ENCODE assay signal across 32 cellular contexts in the genomic region with DNA sequence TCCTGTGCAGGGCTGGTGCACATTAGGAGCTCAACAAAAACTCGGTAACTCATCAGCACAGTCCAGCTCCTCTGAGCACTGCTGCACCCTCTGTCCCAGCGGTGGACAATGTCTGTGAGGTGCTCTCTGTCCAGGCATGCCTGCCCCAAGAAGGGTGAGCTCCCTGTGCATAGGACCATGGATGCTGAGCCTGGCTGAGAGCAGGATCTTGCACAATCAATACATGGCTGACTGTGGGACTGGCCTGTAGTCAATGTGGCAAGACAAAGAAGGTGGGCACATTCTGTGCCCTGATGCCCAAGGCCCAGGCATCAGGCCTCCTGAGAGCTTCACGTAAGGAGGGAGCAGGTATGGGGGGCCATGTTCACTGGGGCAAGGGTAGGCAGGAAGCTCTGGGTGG. TPM values are rescaled to one million over a fixed set of nuclear protein-coding genes. Genes with fewer than 3 reads are reported as not detected.
"Had no signal": no experiment of that assay in that cellular context is flagged by ENCODE, and none has a peak within 500 bp of the region (broad histone marks: within the 10 kb centered on the region; RNA-seq: fewer than 3 reads in every experiment).

No MANE protein-coding gene starts in this region.

- H3K4me1 Mint-ChIP-seq: activated naive CD4-positive, alpha-beta T cell treated with anti-CD3 and anti-CD28 coated beads, Interleukin-2, amount 50 U/mL, for 24 hours; activated naive CD8-positive, alpha-beta T cell treated with anti-CD3 and anti-CD28 coated beads for 36 hours; activated naive CD8-positive, alpha-beta T cell treated with anti-CD3 and anti-CD28 coated beads, Interleukin-2, amount 50 U/mL, for 24 hours; activated T-helper 17 cell treated with anti-CD3 and anti-CD28 coated beads, Interleukin-2, amount 50 U/mL, for 72 hours had no signal

- H3K36me3 Mint-ChIP-seq: activated naive CD4-positive, alpha-beta T cell treated with anti-CD3 and anti-CD28 coated beads, Interleukin-2, amount 50 U/mL, for 24 hours; activated naive CD8-positive, alpha-beta T cell treated with anti-CD3 and anti-CD28 coated beads for 36 hours had no signal

- H3K9me3 ChIP-seq: adrenal gland, body of pancreas, colonic mucosa, esophagus squamous epithelium had no signal

- H3K27ac ChIP-seq: adrenal gland, body of pancreas, cardiac muscle cell, colonic mucosa, esophagus squamous epithelium, WERI-Rb-1 had no signal

- H3K36me3 ChIP-seq: adrenal gland, cardiac muscle cell, colonic mucosa, esophagus squamous epithelium, WERI-Rb-1 had no signal

- H3K4me3 ChIP-seq: adrenal gland, body of pancreas, cardiac muscle cell, colonic mucosa, esophagus squamous epithelium had no signal

- H3K4me1 ChIP-seq: adrenal gland, body of pancreas, colonic mucosa had no signal

- H3K27me3 ChIP-seq: adrenal gland, body of pancreas, cardiac muscle cell, colonic mucosa, esophagus squamous epithelium had no signal

- H3K9me3 Mint-ChIP-seq: activated naive CD4-positive, alpha-beta T cell treated with anti-CD3 and anti-CD28 coated beads, Interleukin-2, amount 50 U/mL, for 24 hours; activated T-cell treated with anti-CD3 and anti-CD28 coated beads, Interleukin-2, amount 50 U/mL, for 4 hours; T-helper 2 cell treated with Interferon-gamma antibody and Interleukin-4, amounts not matched to agents 5 μg/mL and 100 μg/mL, for 36 hours had no signal

- H3K27ac Mint-ChIP-seq: activated B cell treated with CpG ODN at 0.5 μM for 24 hours; activated CD8-positive, alpha-beta T cell treated with anti-CD3 and anti-CD28 coated beads for 36 hours; activated naive CD4-positive, alpha-beta T cell treated with anti-CD3 and anti-CD28 coated beads for 36 hours; activated naive CD4-positive, alpha-beta T cell treated with anti-CD3 and anti-CD28 coated beads, Interleukin-2, amount 50 U/mL, for 24 hours; activated naive CD8-positive, alpha-beta T cell treated with anti-CD3 and anti-CD28 coated beads for 36 hours; activated naive CD8-positive, alpha-beta T cell treated with anti-CD3 and anti-CD28 coated beads, Interleukin-2, amount 50 U/mL, for 24 hours; activated T-helper 17 cell treated with anti-CD3 and anti-CD28 coated beads, Interleukin-2, amount 50 U/mL, for 72 hours; T-helper 17 cell; T-helper 2 cell treated with Interferon-gamma antibody and Interleukin-4, amounts not matched to agents 5 μg/mL and 100 μg/mL, for 36 hours had no signal

- H3K27me3 Mint-ChIP-seq: activated B cell treated with CpG ODN at 0.5 μM for 24 hours; activated CD8-positive, alpha-beta T cell treated with anti-CD3 and anti-CD28 coated beads for 36 hours; activated naive CD8-positive, alpha-beta T cell treated with anti-CD3 and anti-CD28 coated beads for 36 hours had no signal

- FAIRE-seq: endometrium, endothelial cell of umbilical vein, frontal cortex had no signal

- H3K4me3 Mint-ChIP-seq: activated B cell treated with CpG ODN at 0.5 μM for 24 hours; activated CD8-positive, alpha-beta T cell treated with anti-CD3 and anti-CD28 coated beads for 36 hours; activated naive CD4-positive, alpha-beta T cell treated with anti-CD3 and anti-CD28 coated beads for 36 hours; activated naive CD4-positive, alpha-beta T cell treated with anti-CD3 and anti-CD28 coated beads, Interleukin-2, amount 50 U/mL, for 24 hours; activated naive CD8-positive, alpha-beta T cell treated with anti-CD3 and anti-CD28 coated beads for 36 hours; activated naive CD8-positive, alpha-beta T cell treated with anti-CD3 and anti-CD28 coated beads, Interleukin-2, amount 50 U/mL, for 24 hours; activated T-cell treated with anti-CD3 and anti-CD28 coated beads, Interleukin-2, amount 50 U/mL, for 4 hours; activated T-helper 17 cell treated with anti-CD3 and anti-CD28 coated beads, Interleukin-2, amount 50 U/mL, for 72 hours; T-helper 17 cell; T-helper 2 cell treated with Interferon-gamma antibody and Interleukin-4, amounts not matched to agents 5 μg/mL and 100 μg/mL, for 36 hours had no signal

- DNase-seq: activated B cell treated with CpG ODN at 0.5 μM for 24 hours; activated CD4-positive, alpha-beta T cell treated with anti-CD3 and anti-CD28 coated beads for 48 hours; activated CD4-positive, alpha-beta T cell treated with anti-CD3 and anti-CD28 coated beads, Interleukin-2, amount 50 U/mL, for 1 hour; activated CD4-positive, alpha-beta T cell treated with anti-CD3 and anti-CD28 coated beads, Interleukin-2, amount 50 U/mL, for 48 hours; activated CD8-positive, alpha-beta memory T cell treated with anti-CD3 and anti-CD28 coated beads for 24 hours; activated CD8-positive, alpha-beta T cell treated with anti-CD3 and anti-CD28 coated beads for 36 hours; activated effector memory CD4-positive, alpha-beta T cell treated with Interleukin-2 at 50 U/mL for 16 hours; activated naive CD4-positive, alpha-beta T cell treated with anti-CD3 and anti-CD28 coated beads for 36 hours; activated naive CD8-positive, alpha-beta T cell treated with anti-CD3 and anti-CD28 coated beads for 36 hours; activated naive CD8-positive, alpha-beta T cell treated with anti-CD3 and anti-CD28 coated beads, Interleukin-2, amount 50 U/mL, for 24 hours; activated T-cell treated with anti-CD3 and anti-CD28 coated beads, Interleukin-2, amount 50 U/mL, for 4 hours; adrenal gland; amygdala; aorta; body of pancreas; central memory CD4-positive, alpha-beta T cell; cerebellar nuclear complex; colonic mucosa; effector CD8-positive, alpha-beta T cell; esophagus squamous epithelium; foreskin fibroblast; T-helper 1 cell; T-helper 17 cell; T1000; WERI-Rb-1 had no signal

RNA-seq across cellular contexts. Expression of gene ARHGAP22, which starts 17.1 kb away (rescaled TPM):
- total RNA-seq: activated CD8-positive, alpha-beta T cell treated with anti-CD3 and anti-CD28 coated beads for 36 hours; activated naive CD4-positive, alpha-beta T cell treated with anti-CD3 and anti-CD28 coated beads for 36 hours; activated naive CD8-positive, alpha-beta T cell treated with anti-CD3 and anti-CD28 coated beads for 36 hours had no signal
